9 cellular contexts compared by ENCODE assay signal in genomic region chr11:105719073-105719846, GRCh38.
A peak's percentile ranks its signal among the peaks of the same experiment; 100 is the strongest.
DNase-seq lines count a peak whose midpoint lies in the region; ATAC-seq and TF ChIP-seq lines count a peak whose summit lies in the region.
"Had no signal": no experiment of that assay in that cellular context is flagged by ENCODE, and none has a peak within 500 bp of the region (broad histone marks: within the 10 kb centered on the region; RNA-seq: fewer than 3 reads in every experiment).

No MANE protein-coding gene starts in this region.

- H3K4me3 ChIP-seq in astrocyte of the spinal cord (ENCODE audit: low read depth, low read length) (no peak overlapping the region), uterus (no peak overlapping the region)

- intact Hi-C loops in activated T-helper 2 cell treated with anti-CD3 and anti-CD28 coated beads, Interferon-gamma antibody, Interleukin-2, Interleukin-4, amounts not matched to agents 10 μg/mL and 5 μg/mL and 100 μg/mL, durations not matched to agents 14 hours and 24 hours and 36 hours (cut with micrococcal nuclease) = no loop called here
- intact Hi-C loops in uterus (cut with DNase I; ENCODE audit: low total_unique reads) = no loop called here

- no peaks in the 10 kb centered on the region for H3K36me3 ChIP-seq in uterus

- H3K27me3 ChIP-seq in uterus = no peaks in the 10 kb centered on the region

- no peak for TF ChIP-seq POLR2A in uterus (IDR thresholded peaks at IDR 0.05)

- H3K9me3 Mint-ChIP-seq in type B pancreatic cell = no peaks in the 10 kb centered on the region
- no peaks in the 10 kb centered on the region for H3K9me3 Mint-ChIP-seq in activated T-helper 2 cell treated with anti-CD3 and anti-CD28 coated beads, Interferon-gamma antibody, Interleukin-2, Interleukin-4, amounts not matched to agents 10 μg/mL and 5 μg/mL and 100 μg/mL, durations not matched to agents 14 hours and 24 hours and 36 hours

- no peaks in the 10 kb centered on the region for H3K9me3 ChIP-seq in uterus

- TF ChIP-seq CTCF in astrocyte of the spinal cord (IDR thresholded peaks at IDR 0.05; ENCODE audit: low read depth, low read length) (no peak), type B pancreatic cell (conservative IDR thresholded peaks at IDR 0.05) (no peak), uterus (IDR thresholded peaks at IDR 0.05) (no peak)

- no peaks in the 10 kb centered on the region for H3K27me3 Mint-ChIP-seq in type B pancreatic cell
- no peaks in the 10 kb centered on the region for H3K27me3 Mint-ChIP-seq in activated T-helper 2 cell treated with anti-CD3 and anti-CD28 coated beads, Interferon-gamma antibody, Interleukin-2, Interleukin-4, amounts not matched to agents 10 μg/mL and 5 μg/mL and 100 μg/mL, durations not matched to agents 14 hours and 24 hours and 36 hours (ENCODE audit: low read depth)
- H3K27me3 Mint-ChIP-seq: activated naive CD8-positive, alpha-beta T cell had no signal

- no peak overlapping the region for H3K27ac ChIP-seq in uterus

- H3K4me1 Mint-ChIP-seq in type B pancreatic cell (ENCODE audit: unreplicated experiment) = peaks cover 9% of the 10 kb centered on the region
- H3K4me1 Mint-ChIP-seq in activated T-helper 2 cell treated with anti-CD3 and anti-CD28 coated beads, Interferon-gamma antibody, Interleukin-2, Interleukin-4, amounts not matched to agents 10 μg/mL and 5 μg/mL and 100 μg/mL, durations not matched to agents 14 hours and 24 hours and 36 hours (ENCODE audit: low read depth) = no peaks in the 10 kb centered on the region

- H3K4me3 Mint-ChIP-seq in type B pancreatic cell = peak overlapping the region; percentile 18
- no peak overlapping the region for H3K4me3 Mint-ChIP-seq in activated T-helper 2 cell treated with anti-CD3 and anti-CD28 coated beads, Interferon-gamma antibody, Interleukin-2, Interleukin-4, amounts not matched to agents 10 μg/mL and 5 μg/mL and 100 μg/mL, durations not matched to agents 14 hours and 24 hours and 36 hours (ENCODE audit: low read depth)
- H3K4me3 Mint-ChIP-seq: activated naive CD8-positive, alpha-beta T cell had no signal

- H3K4me1 ChIP-seq in uterus = no peaks in the 10 kb centered on the region

- DNase-seq in EH (ENCODE audit: low read depth) (peak; percentile 21), HS-5 (ENCODE audit: low read depth) (peak; percentile 75), astrocyte of the spinal cord (ENCODE audit: low read depth, low spot score) (peak; percentile 87), type B pancreatic cell (ENCODE audit: extremely low spot score, unreplicated experiment) (no peak), AML-193 (lab: John Stamatoyannopoulos, UW) (no peak), uterus (no peak)
- DNase-seq in activated T-helper 2 cell treated with anti-CD3 and anti-CD28 coated beads, Interferon-gamma antibody, Interleukin-2, Interleukin-4, amounts not matched to agents 10 μg/mL and 5 μg/mL and 100 μg/mL, durations not matched to agents 14 hours and 24 hours and 36 hours (ENCODE audit: low spot score) = no peak

- in situ Hi-C loops in astrocyte of the spinal cord (cut with HindIII; ENCODE audit: low sequenced_read_pairs) = no loop called here

- H3K27ac Mint-ChIP-seq in type B pancreatic cell = no peak overlapping the region
- H3K27ac Mint-ChIP-seq in activated T-helper 2 cell treated with anti-CD3 and anti-CD28 coated beads, Interferon-gamma antibody, Interleukin-2, Interleukin-4, amounts not matched to agents 10 μg/mL and 5 μg/mL and 100 μg/mL, durations not matched to agents 14 hours and 24 hours and 36 hours = no peak overlapping the region
- H3K27ac Mint-ChIP-seq: activated naive CD8-positive, alpha-beta T cell had no signal

- no peaks in the 10 kb centered on the region for H3K36me3 Mint-ChIP-seq in type B pancreatic cell
- H3K36me3 Mint-ChIP-seq in activated T-helper 2 cell treated with anti-CD3 and anti-CD28 coated beads, Interferon-gamma antibody, Interleukin-2, Interleukin-4, amounts not matched to agents 10 μg/mL and 5 μg/mL and 100 μg/mL, durations not matched to agents 14 hours and 24 hours and 36 hours (ENCODE audit: low read depth) = no peaks in the 10 kb centered on the region
- H3K36me3 Mint-ChIP-seq: activated naive CD8-positive, alpha-beta T cell had no signal

- ATAC-seq in GM21723 (IDR thresholded peaks at IDR 0.05; ENCODE audit: unreplicated experiment) = peak; percentile 77

Comparison
In these comparisons a context has a peak if more than half of its experiments do, and no peak if none do; other contexts are left out.
1. DNase-seq: peak in EH (single experiment), HS-5 (single experiment) and astrocyte of the spinal cord (single experiment); none in type B pancreatic cell (single experiment), activated T-helper 2 cell treated with anti-CD3 and anti-CD28 coated beads, Interferon-gamma antibody, Interleukin-2, Interleukin-4, amounts not matched to agents 10 μg/mL and 5 μg/mL and 100 μg/mL, durations not matched to agents 14 hours and 24 hours and 36 hours (single experiment), AML-193 (0 of 2) and uterus (0 of 2).